In genomic region chr6:90583783-90584481, GRCh38 we compare ENCODE assay signal across 2 cellular contexts.
TF ChIP-seq lines count a peak whose summit lies in the region.

No MANE protein-coding gene starts in this region.

TF ChIP-seq in SK-N-SH, 30 proteins besides CTCF, POLR2A, EP300 and RAD21 (continued from another document):
- TF ChIP-seq, protein P1, sequence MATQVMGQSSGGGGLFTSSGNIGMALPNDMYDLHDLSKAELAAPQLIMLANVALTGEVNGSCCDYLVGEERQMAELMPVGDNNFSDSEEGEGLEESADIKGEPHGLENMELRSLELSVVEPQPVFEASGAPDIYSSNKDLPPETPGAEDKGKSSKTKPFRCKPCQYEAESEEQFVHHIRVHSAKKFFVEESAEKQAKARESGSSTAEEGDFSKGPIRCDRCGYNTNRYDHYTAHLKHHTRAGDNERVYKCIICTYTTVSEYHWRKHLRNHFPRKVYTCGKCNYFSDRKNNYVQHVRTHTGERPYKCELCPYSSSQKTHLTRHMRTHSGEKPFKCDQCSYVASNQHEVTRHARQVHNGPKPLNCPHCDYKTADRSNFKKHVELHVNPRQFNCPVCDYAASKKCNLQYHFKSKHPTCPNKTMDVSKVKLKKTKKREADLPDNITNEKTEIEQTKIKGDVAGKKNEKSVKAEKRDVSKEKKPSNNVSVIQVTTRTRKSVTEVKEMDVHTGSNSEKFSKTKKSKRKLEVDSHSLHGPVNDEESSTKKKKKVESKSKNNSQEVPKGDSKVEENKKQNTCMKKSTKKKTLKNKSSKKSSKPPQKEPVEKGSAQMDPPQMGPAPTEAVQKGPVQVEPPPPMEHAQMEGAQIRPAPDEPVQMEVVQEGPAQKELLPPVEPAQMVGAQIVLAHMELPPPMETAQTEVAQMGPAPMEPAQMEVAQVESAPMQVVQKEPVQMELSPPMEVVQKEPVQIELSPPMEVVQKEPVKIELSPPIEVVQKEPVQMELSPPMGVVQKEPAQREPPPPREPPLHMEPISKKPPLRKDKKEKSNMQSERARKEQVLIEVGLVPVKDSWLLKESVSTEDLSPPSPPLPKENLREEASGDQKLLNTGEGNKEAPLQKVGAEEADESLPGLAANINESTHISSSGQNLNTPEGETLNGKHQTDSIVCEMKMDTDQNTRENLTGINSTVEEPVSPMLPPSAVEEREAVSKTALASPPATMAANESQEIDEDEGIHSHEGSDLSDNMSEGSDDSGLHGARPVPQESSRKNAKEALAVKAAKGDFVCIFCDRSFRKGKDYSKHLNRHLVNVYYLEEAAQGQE (IDR thresholded peaks at IDR 0.05; ENCODE audit: low read depth, low read length) = no peak
- TF ChIP-seq RXRA (IDR thresholded peaks at IDR 0.05; ENCODE audit: borderline replicate concordance, low read depth) (no peak), JUND (IDR thresholded peaks at IDR 0.05) (no peak), TAF1 (IDR thresholded peaks at IDR 0.05; ENCODE audit: borderline replicate concordance, low read depth, low read length) (no peak), ELF1 (IDR thresholded peaks at IDR 0.05) (no peak), PBX3 (IDR thresholded peaks at IDR 0.05) (no peak), USF1 (IDR thresholded peaks at IDR 0.05; ENCODE audit: borderline replicate concordance, low read depth) (no peak), POLR2AphosphoS5 (IDR thresholded peaks at IDR 0.05; ENCODE audit: low read depth, low read length) (no peak), FOXJ3 (CRISPR knock-in tag; IDR thresholded peaks at IDR 0.05) (no peak), USF2 (IDR thresholded peaks at IDR 0.05; ENCODE audit: borderline replicate concordance, low read depth, low read length) (no peak)

TF ChIP-seq in SK-N-SH treated with all-trans-retinoic acid at 6 μM for 48 hours, 23 proteins besides CTCF, POLR2A, EP300 and RAD21 (continued from another document):
- TF ChIP-seq, protein P2, sequence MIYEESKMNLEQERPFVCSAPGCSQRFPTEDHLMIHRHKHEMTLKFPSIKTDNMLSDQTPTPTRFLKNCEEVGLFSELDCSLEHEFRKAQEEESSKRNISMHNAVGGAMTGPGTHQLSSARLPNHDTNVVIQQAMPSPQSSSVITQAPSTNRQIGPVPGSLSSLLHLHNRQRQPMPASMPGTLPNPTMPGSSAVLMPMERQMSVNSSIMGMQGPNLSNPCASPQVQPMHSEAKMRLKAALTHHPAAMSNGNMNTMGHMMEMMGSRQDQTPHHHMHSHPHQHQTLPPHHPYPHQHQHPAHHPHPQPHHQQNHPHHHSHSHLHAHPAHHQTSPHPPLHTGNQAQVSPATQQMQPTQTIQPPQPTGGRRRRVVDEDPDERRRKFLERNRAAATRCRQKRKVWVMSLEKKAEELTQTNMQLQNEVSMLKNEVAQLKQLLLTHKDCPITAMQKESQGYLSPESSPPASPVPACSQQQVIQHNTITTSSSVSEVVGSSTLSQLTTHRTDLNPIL (CRISPR knock-in tag; IDR thresholded peaks at IDR 0.05; ENCODE audit: low read depth) = no peak
- no peak for TF ChIP-seq TOX (CRISPR knock-in tag; IDR thresholded peaks at IDR 0.05; ENCODE audit: borderline replicate concordance)
- no peak for TF ChIP-seq TCF4 (CRISPR knock-in tag; IDR thresholded peaks at IDR 0.05; ENCODE audit: borderline replicate concordance)
- no peak for TF ChIP-seq ESRRG (CRISPR knock-in tag; IDR thresholded peaks at IDR 0.05)
- TF ChIP-seq GLIS3 (CRISPR knock-in tag; IDR thresholded peaks at IDR 0.05) = no peak
- TF ChIP-seq ARNTL (CRISPR knock-in tag; IDR thresholded peaks at IDR 0.05; ENCODE audit: borderline replicate concordance, low read depth) = no peak
- no peak for TF ChIP-seq SNAI2 (CRISPR knock-in tag; IDR thresholded peaks at IDR 0.05)
- TF ChIP-seq, protein P3, sequence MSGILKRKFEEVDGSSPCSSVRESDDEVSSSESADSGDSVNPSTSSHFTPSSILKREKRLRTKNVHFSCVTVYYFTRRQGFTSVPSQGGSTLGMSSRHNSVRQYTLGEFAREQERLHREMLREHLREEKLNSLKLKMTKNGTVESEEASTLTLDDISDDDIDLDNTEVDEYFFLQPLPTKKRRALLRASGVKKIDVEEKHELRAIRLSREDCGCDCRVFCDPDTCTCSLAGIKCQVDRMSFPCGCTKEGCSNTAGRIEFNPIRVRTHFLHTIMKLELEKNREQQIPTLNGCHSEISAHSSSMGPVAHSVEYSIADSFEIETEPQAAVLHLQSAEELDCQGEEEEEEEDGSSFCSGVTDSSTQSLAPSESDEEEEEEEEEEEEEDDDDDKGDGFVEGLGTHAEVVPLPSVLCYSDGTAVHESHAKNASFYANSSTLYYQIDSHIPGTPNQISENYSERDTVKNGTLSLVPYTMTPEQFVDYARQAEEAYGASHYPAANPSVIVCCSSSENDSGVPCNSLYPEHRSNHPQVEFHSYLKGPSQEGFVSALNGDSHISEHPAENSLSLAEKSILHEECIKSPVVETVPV (CRISPR knock-in tag; IDR thresholded peaks at IDR 0.05) = no peak
